ENCODE assay signal across 2 cellular contexts in genomic region chr21:42500225-42500624, GRCh38.
TF ChIP-seq lines count a peak whose summit lies in the region.

No MANE protein-coding gene starts in this region.

TF ChIP-seq in H1, 55 proteins besides CTCF, POLR2A, EP300 and RAD21:
- TF ChIP-seq POU5F1 (IDR thresholded peaks at IDR 0.05; ENCODE audit: low read depth, low read length) (no peak), KDM1A (IDR thresholded peaks at IDR 0.05; ENCODE audit: borderline replicate concordance, low read length) (peak; percentile 51; the same call in 1 of the 2 replicates), RBBP5 (IDR thresholded peaks at IDR 0.05; ENCODE audit: borderline replicate concordance, low read depth, low read length) (no peak), SRF (IDR thresholded peaks at IDR 0.05; ENCODE audit: low read depth, low read length) (no peak)

TF ChIP-seq in HEK293T, 16 proteins besides CTCF, POLR2A, EP300 and RAD21:
- TF ChIP-seq FOXK2 (IDR thresholded peaks at IDR 0.05), result no peak
- no peak for TF ChIP-seq HDGF (IDR thresholded peaks at IDR 0.05; ENCODE audit: borderline replicate concordance)
- no peak for TF ChIP-seq PKNOX1 (IDR thresholded peaks at IDR 0.05)
- TF ChIP-seq TARDBP (IDR thresholded peaks at IDR 0.05), result no peak
- TF ChIP-seq FOXA1 (IDR thresholded peaks at IDR 0.05), result no peak
- TF ChIP-seq L3MBTL2 (conservative IDR thresholded peaks at IDR 0.05), result no peak
- TF ChIP-seq ZNF384 (IDR thresholded peaks at IDR 0.05), result no peak
- no peak for TF ChIP-seq LEF1 (IDR thresholded peaks at IDR 0.05; ENCODE audit: borderline replicate concordance)
- TF ChIP-seq BHLHE40 (IDR thresholded peaks at IDR 0.05; ENCODE audit: borderline replicate concordance), result no peak
- no peak for TF ChIP-seq SP1 (IDR thresholded peaks at IDR 0.05)
- TF ChIP-seq ARNT (IDR thresholded peaks at IDR 0.05), result no peak
- no peak for TF ChIP-seq CTBP1 (IDR thresholded peaks at IDR 0.05; ENCODE audit: borderline replicate concordance)
- TF ChIP-seq NFRKB (IDR thresholded peaks at IDR 0.05), result no peak
- no peak for TF ChIP-seq SUZ12 (IDR thresholded peaks at IDR 0.05)
- TF ChIP-seq FOXM1 (IDR thresholded peaks at IDR 0.05; ENCODE audit: borderline replicate concordance), result no peak
